In the genomic region with DNA sequence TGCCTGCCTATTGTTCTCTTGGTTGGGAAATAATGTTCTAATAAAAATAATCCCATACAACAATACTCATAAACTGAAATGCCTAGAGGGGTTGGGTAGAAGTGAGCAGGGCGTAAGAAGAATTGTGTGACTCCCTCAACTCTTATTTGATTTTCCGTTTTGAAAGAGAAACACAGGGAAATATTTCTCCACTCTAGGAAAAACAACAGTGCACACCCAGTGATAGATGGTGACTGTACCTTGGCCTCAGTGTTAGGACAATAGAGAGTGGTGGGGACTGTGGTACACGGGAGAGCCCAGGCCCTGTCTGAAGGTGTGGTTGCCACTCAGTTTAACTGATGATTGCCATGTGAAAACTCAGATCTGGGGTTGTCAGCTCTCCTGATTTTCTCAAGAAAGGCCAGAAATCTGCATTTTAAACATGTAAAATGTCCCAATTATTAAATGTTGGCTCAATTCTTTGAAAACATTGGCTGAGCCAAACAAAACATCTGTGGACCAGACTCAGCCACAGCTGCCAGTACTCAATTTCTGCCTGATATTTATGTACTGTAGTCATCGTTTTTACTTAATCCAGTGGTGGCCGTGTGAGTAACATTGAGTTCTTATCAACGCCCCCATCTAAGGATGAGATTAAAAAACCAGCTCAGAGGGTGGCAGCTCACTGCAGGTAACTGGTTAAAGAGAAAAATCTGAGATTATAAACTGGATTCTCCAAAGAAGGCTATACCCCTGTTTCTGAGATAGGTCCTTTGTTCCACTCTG, we compare ENCODE assay signal across 15 cellular contexts.
A peak's percentile ranks its signal among the peaks of the same experiment; 100 is the strongest.
DNase-seq lines count a peak whose midpoint lies in the region; ATAC-seq and TF ChIP-seq lines count a peak whose summit lies in the region.
"Had no signal": no experiment of that assay in that cellular context is flagged by ENCODE, and none has a peak within 500 bp of the region (broad histone marks: within the 10 kb centered on the region; RNA-seq: fewer than 3 reads in every experiment).

No MANE protein-coding gene starts in this region.

- H3K27ac Mint-ChIP-seq in MCF 10A (ENCODE audit: low read depth, unreplicated experiment), result peak overlapping the region; percentile 16
- H3K27ac Mint-ChIP-seq: stimulated activated naive CD8-positive, alpha-beta T cell treated with anti-CD3 and anti-CD28 coated beads, Interleukin-15, Interleukin-2, amounts not matched to agents 100 ng/mL and 50 ng/mL, for 24 hours had no signal

- no peak overlapping the region for H3K4me3 ChIP-seq in breast epithelium
- H3K4me3 ChIP-seq in mammary epithelial cell (replicated peaks in 1 of 3; ENCODE audit: insufficient read depth in 1 of 3, low read depth in 2 of 3, low read length in 3 of 3), result no peak overlapping the region
- no peak overlapping the region for H3K4me3 ChIP-seq in vagina
- H3K4me3 ChIP-seq: cardiac muscle cell, right lobe of liver had no signal

- no peak overlapping the region for H3K9ac ChIP-seq in mammary epithelial cell (ENCODE audit: insufficient read depth, low read length)

- peak; percentile 37 for DNase-seq in MCF 10A (ENCODE audit: unreplicated experiment)
- DNase-seq in breast epithelium (ENCODE audit: low spot score in 2 of 2), result no peak
- peak; percentile 24 for DNase-seq in mammary epithelial cell
- no peak for DNase-seq in left ventricle myocardium superior
- peak; percentile 32 to 40 for DNase-seq in vagina (ENCODE audit: extremely low spot score in 2 of 2)
- no peak for DNase-seq in NCI-H510A (lab: John Stamatoyannopoulos, UW)
- no peak for DNase-seq in stimulated activated naive CD4-positive, alpha-beta T cell (lab: John Stamatoyannopoulos, UW)
- DNase-seq in NCI-H2107 (lab: John Stamatoyannopoulos, UW), result no peak
- DNase-seq: 8988T; activated effector memory CD4-positive, alpha-beta T cell treated with anti-CD3 and anti-CD28 coated beads, Interleukin-2, amount 50 U/mL, for 16 hours; MV-4-11; right lobe of liver had no signal

- WGBS in mammary epithelial cell (ENCODE audit: low coverage, missing lambda C conversion rate), result 47% methylated on average over 6 of the region's 6 CpGs

- no peaks in the 10 kb centered on the region for H3K36me3 Mint-ChIP-seq in MCF 10A (ENCODE audit: insufficient read depth, unreplicated experiment)

- no peaks in the 10 kb centered on the region for H4K20me1 ChIP-seq in mammary epithelial cell (ENCODE audit: insufficient read depth, low read length)

- no peaks in the 10 kb centered on the region for H3K79me2 ChIP-seq in mammary epithelial cell (ENCODE audit: insufficient read depth, low read length)

- peaks cover 10% of the 10 kb centered on the region for H3K4me1 Mint-ChIP-seq in MCF 10A (ENCODE audit: insufficient read depth, unreplicated experiment)
- H3K4me1 Mint-ChIP-seq: neural crest cell had no signal

- dilution Hi-C loops in mammary epithelial cell (cut with HindIII; ENCODE audit: low sequenced_read_pairs), result no loop called here

- CTCF ChIA-PET in MCF 10A (lab: Yijun Ruan, JAX) (interaction anchor here (0.6 to 2.3 kb wide), 2 partner anchors 15 to 38 kb away, joined by 3 to 6 read pairs; no protein-coding TSS in a partner anchor), mammary epithelial cell (lab: Charles Lee; ENCODE audit: low non-redundant PET) (no interaction called here)

- TF ChIP-seq POLR2A in breast epithelium (IDR thresholded peaks at IDR 0.05) (no peak), vagina (IDR thresholded peaks at IDR 0.05) (no peak)

- no peaks in the 10 kb centered on the region for H3K36me3 ChIP-seq in breast epithelium
- no peaks in the 10 kb centered on the region for H3K36me3 ChIP-seq in mammary epithelial cell (ENCODE audit: insufficient read depth, low read length)
- H3K36me3 ChIP-seq in vagina, result no peaks in the 10 kb centered on the region
- H3K36me3 ChIP-seq: cardiac muscle cell, right lobe of liver had no signal

- TF ChIP-seq CTCF in MCF 10A (IDR thresholded peaks at IDR 0.05; ENCODE audit: unreplicated experiment) (no peak), breast epithelium (IDR thresholded peaks at IDR 0.05) (no peak), mammary epithelial cell (conservative IDR thresholded peaks at IDR 0.05 in 1 of 2, IDR thresholded peaks at IDR 0.05 in 1 of 2; ENCODE audit: extremely low read depth in 1 of 2, insufficient read depth in 1 of 2, low read depth in 1 of 2, low read length in 2 of 2) (no peak), vagina (IDR thresholded peaks at IDR 0.05) (no peak)

- H3K4me1 ChIP-seq in breast epithelium (no peaks in the 10 kb centered on the region), mammary epithelial cell (ENCODE audit: insufficient read depth, low read length) (no peaks in the 10 kb centered on the region), vagina (no peaks in the 10 kb centered on the region)
- H3K4me1 ChIP-seq: right lobe of liver had no signal

- peaks cover 11% of the 10 kb centered on the region for H3K27me3 Mint-ChIP-seq in MCF 10A (ENCODE audit: insufficient read depth, unreplicated experiment)

- H3K4me3 Mint-ChIP-seq in MCF 10A (ENCODE audit: unreplicated experiment), result no peak overlapping the region
- H3K4me3 Mint-ChIP-seq: neural crest cell; stimulated activated naive CD8-positive, alpha-beta T cell treated with anti-CD3 and anti-CD28 coated beads, Interleukin-15, Interleukin-2, amounts not matched to agents 100 ng/mL and 50 ng/mL, for 24 hours had no signal

- H3K9me3 ChIP-seq in breast epithelium (peaks cover 0 to 3% of the 10 kb centered on the region in 2 donors), mammary epithelial cell (replicated peaks; ENCODE audit: insufficient read depth, low read length) (no peaks in the 10 kb centered on the region), vagina (no peaks in the 10 kb centered on the region)
- H3K9me3 ChIP-seq: right lobe of liver had no signal

- H3K27ac ChIP-seq in breast epithelium (no peak overlapping the region), mammary epithelial cell (ENCODE audit: insufficient read depth, low read depth, low read length) (no peak overlapping the region), vagina (no peak overlapping the region)
- H3K27ac ChIP-seq: cardiac muscle cell, right lobe of liver had no signal

- no peaks in the 10 kb centered on the region for H3K27me3 ChIP-seq in breast epithelium
- no peaks in the 10 kb centered on the region for H3K27me3 ChIP-seq in mammary epithelial cell (ENCODE audit: insufficient read depth, low read length)
- no peaks in the 10 kb centered on the region for H3K27me3 ChIP-seq in vagina
- H3K27me3 ChIP-seq: cardiac muscle cell, right lobe of liver had no signal

- POLR2A ChIA-PET in MCF 10A (lab: Yijun Ruan, JAX), result interaction anchor here (1.8 kb wide), 1 partner anchor 9 kb away, joined by 4 read pairs; no protein-coding TSS in a partner anchor

- no TSS peak for BruUV-seq in MCF 10A (replicated peaks; lab: Mats Ljungman, UMichigan)
- BruUV-seq in mammary epithelial cell (replicated peaks; lab: Mats Ljungman, UMichigan), result no TSS peak

- H2AFZ ChIP-seq in mammary epithelial cell (ENCODE audit: low read depth, low read length), result no peak overlapping the region

- intact Hi-C loops in MCF 10A (cut with micrococcal nuclease), result no loop called here
- intact Hi-C loops in breast epithelium (cut with DNase I; ENCODE audit: low total_unique reads), result no loop called here
- intact Hi-C loops in mammary epithelial cell (cut with micrococcal nuclease), result no loop called here
- intact Hi-C loops in left ventricle myocardium superior (cut with micrococcal nuclease), result no loop called here
- intact Hi-C loops in vagina (cut with DNase I), result no loop called here

- no peak overlapping the region for H3K4me2 ChIP-seq in mammary epithelial cell (ENCODE audit: insufficient read depth, low read depth, low read length)

- peak; percentile 88 for ATAC-seq in left ventricle myocardium superior
- ATAC-seq: right lobe of liver had no signal

- H3K9me3 Mint-ChIP-seq in MCF 10A (ENCODE audit: unreplicated experiment), result no peaks in the 10 kb centered on the region
- H3K9me3 Mint-ChIP-seq: neural crest cell had no signal

- in situ Hi-C loops in mammary epithelial cell (cut with MboI; ENCODE audit: low sequenced_read_pairs in 2 of 2), result no loop called here

Comparison
In these comparisons a context has a peak if more than half of its experiments do, and no peak if none do; other contexts are left out.
1. DNase-seq: peak in MCF 10A (single experiment), mammary epithelial cell (single experiment) and vagina (2 of 2); none in breast epithelium (0 of 2), left ventricle myocardium superior (single experiment), NCI-H510A (single experiment), stimulated activated naive CD4-positive, alpha-beta T cell (0 of 6) and NCI-H2107 (single experiment).